ENCODE assay signal across 8 cellular contexts in genomic region chr4:54657556-54658313, GRCh38. TPM values are rescaled to one million over a fixed set of nuclear protein-coding genes. Genes with fewer than 3 reads are reported as not detected.
A peak's percentile ranks its signal among the peaks of the same experiment; 100 is the strongest.
DNase-seq lines count a peak whose midpoint lies in the region; ATAC-seq and TF ChIP-seq lines count a peak whose summit lies in the region.

Gene KIT, plus strand, starts transcription at chr4:54657957. Its CDS starts 58 bp downstream, at chr4:54658015.

- no peaks in the 10 kb centered on the region for H3K9me3 ChIP-seq in esophagus squamous epithelium

- H3K4me1 ChIP-seq in esophagus squamous epithelium, result peaks cover 14 to 55% (median 24%) of the 10 kb centered on the region in 3 donors

- TF ChIP-seq POLR2A in esophagus squamous epithelium (IDR thresholded peaks at IDR 0.05), result peak in 2 of 4 donors; percentile 17 to 54

- no peaks in the 10 kb centered on the region for H3K9me3 Mint-ChIP-seq in activated CD8-positive, alpha-beta memory T cell treated with anti-CD3 and anti-CD28 coated beads, Interleukin-2, amount 10 ng/mL, durations not matched to agents 7 days and 5 days (ENCODE audit: low read depth)
- H3K9me3 Mint-ChIP-seq in type B pancreatic cell, result no peaks in the 10 kb centered on the region

- 0% methylated on average over 14 of the region's 78 CpGs; no CpG with 5 or more reads in 1 of the 2 donors for WGBS in esophagus squamous epithelium, 2 donors

- CTCF ChIA-PET in activated CD8-positive, alpha-beta memory T cell treated with anti-CD3 and anti-CD28 coated beads, Interleukin-2, amount 10 ng/mL, durations not matched to agents 7 days and 5 days (lab: Charles Lee), result no interaction called here

- H3K27me3 ChIP-seq in esophagus squamous epithelium, result peaks cover 0 to 62% (median 7%) of the 10 kb centered on the region in 4 donors

- peak within 1 kb of the TSS in 3 of 4 donors; percentile 49 to 63 (median 57) for H3K27ac ChIP-seq in esophagus squamous epithelium

- no peaks in the 10 kb centered on the region for H3K36me3 Mint-ChIP-seq in activated CD8-positive, alpha-beta memory T cell treated with anti-CD3 and anti-CD28 coated beads, Interleukin-2, amount 10 ng/mL, durations not matched to agents 7 days and 5 days
- no peaks in the 10 kb centered on the region for H3K36me3 Mint-ChIP-seq in type B pancreatic cell

- H3K27me3 Mint-ChIP-seq in activated CD8-positive, alpha-beta memory T cell treated with anti-CD3 and anti-CD28 coated beads, Interleukin-2, amount 10 ng/mL, durations not matched to agents 7 days and 5 days, result peaks cover 68% of the 10 kb centered on the region
- H3K27me3 Mint-ChIP-seq in type B pancreatic cell, result peaks cover 81% of the 10 kb centered on the region

- TF ChIP-seq CTCF in esophagus squamous epithelium (IDR thresholded peaks at IDR 0.05), result no peak
- no peak for TF ChIP-seq CTCF in type B pancreatic cell (conservative IDR thresholded peaks at IDR 0.05)

- H3K4me1 Mint-ChIP-seq in activated CD8-positive, alpha-beta memory T cell treated with anti-CD3 and anti-CD28 coated beads, Interleukin-2, amount 10 ng/mL, durations not matched to agents 7 days and 5 days, result peaks cover 11% of the 10 kb centered on the region
- H3K4me1 Mint-ChIP-seq in type B pancreatic cell (ENCODE audit: unreplicated experiment), result peaks cover 27% of the 10 kb centered on the region

- peak; percentile 27 for ATAC-seq in activated CD8-positive, alpha-beta memory T cell treated with anti-CD3 and anti-CD28 coated beads, Interleukin-2, amount 10 ng/mL, durations not matched to agents 7 days and 5 days
- no peak for ATAC-seq in HG03280 (IDR thresholded peaks at IDR 0.05; ENCODE audit: unreplicated experiment)

- H3K36me3 ChIP-seq in esophagus squamous epithelium, result no peaks in the 10 kb centered on the region

- peak within 1 kb of the TSS; percentile 42 to 68 (median 58) for H3K4me3 ChIP-seq in esophagus squamous epithelium

- peak; percentile 92 to 96 (median 96) for DNase-seq in NCI-H1417 (lab: John Stamatoyannopoulos, UW)
- no peak for DNase-seq in NCI-H1417 treated with DMSO at 0.1 percent for 48 hours (lab: John Stamatoyannopoulos, UW)
- DNase-seq in NCI-H2107 (lab: John Stamatoyannopoulos, UW), result peak; percentile 65
- no peak for DNase-seq in activated CD8-positive, alpha-beta memory T cell treated with anti-CD3 and anti-CD28 coated beads, Interleukin-2, amount 10 ng/mL, durations not matched to agents 7 days and 5 days
- no peak for DNase-seq in esophagus squamous epithelium (lab: John Stamatoyannopoulos, UW)
- DNase-seq in myocyte (ENCODE audit: low read depth), result peak; percentile 3
- peak; percentile 82 for DNase-seq in type B pancreatic cell (ENCODE audit: extremely low spot score, unreplicated experiment)

- H3K27ac Mint-ChIP-seq in activated CD8-positive, alpha-beta memory T cell treated with anti-CD3 and anti-CD28 coated beads, Interleukin-2, amount 10 ng/mL, durations not matched to agents 7 days and 5 days, result no peak within 1 kb of the TSS
- peak within 1 kb of the TSS; percentile 40 for H3K27ac Mint-ChIP-seq in type B pancreatic cell

- intact Hi-C loops in esophagus squamous epithelium (cut with DNase I), result no loop called here

- peak within 1 kb of the TSS; percentile 49 for H3K4me3 Mint-ChIP-seq in activated CD8-positive, alpha-beta memory T cell treated with anti-CD3 and anti-CD28 coated beads, Interleukin-2, amount 10 ng/mL, durations not matched to agents 7 days and 5 days
- H3K4me3 Mint-ChIP-seq in type B pancreatic cell, result peak within 1 kb of the TSS; percentile 89

RNA-seq across cellular contexts. Expression of gene KIT, which starts in this region (rescaled TPM):
- 10 to 100 TPM in 1 of 2 experiments, under 1 TPM in 1; 0.96 to 11.0 TPM for total RNA-seq in activated CD8-positive, alpha-beta memory T cell treated with anti-CD3 and anti-CD28 coated beads, Interleukin-2, amount 10 ng/mL, durations not matched to agents 7 days and 5 days
- total RNA-seq in esophagus squamous epithelium (10 to 100 TPM in 1 of 4 donors, 1 to 10 TPM in 2, under 1 TPM in 1; 0.61 to 36.8 (median 4.0) TPM), myocyte (0.03 and 0.10 TPM in 2 replicates), type B pancreatic cell (ENCODE audit: low replicate concordance) (5.5 and 19.5 TPM in 2 replicates)
- polyA plus RNA-seq in myocyte (2012), result 0.04 TPM

Comparison
In these comparisons a context has a peak if more than half of its experiments do, and no peak if none do; other contexts are left out.
1. DNase-seq: peak in NCI-H1417 (3 of 3), NCI-H2107 (single experiment) and type B pancreatic cell (single experiment); none in NCI-H1417 treated with DMSO at 0.1 percent for 48 hours (single experiment), activated CD8-positive, alpha-beta memory T cell treated with anti-CD3 and anti-CD28 coated beads, Interleukin-2, amount 10 ng/mL, durations not matched to agents 7 days and 5 days (single experiment) and esophagus squamous epithelium (single experiment).
2. Peak in DNase-seq in myocyte; RNA of the gene not detected or under 1 TPM.